In genomic region chr16:11358531-11358930, GRCh38 we compare ENCODE assay signal across 30 cellular contexts. TPM values are rescaled to one million over a fixed set of nuclear protein-coding genes. Genes with fewer than 3 reads are reported as not detected.
DNase-seq lines count a peak whose midpoint lies in the region; ATAC-seq, FAIRE-seq and TF ChIP-seq lines count a peak whose summit lies in the region.
"Had no signal": no experiment of that assay in that cellular context is flagged by ENCODE, and none has a peak within 500 bp of the region (broad histone marks: within the 10 kb centered on the region; RNA-seq: fewer than 3 reads in every experiment).

No MANE protein-coding gene starts in this region.

- peak overlapping the region; percentile 18 for H3K27ac Mint-ChIP-seq in astrocyte (ENCODE audit: unreplicated experiment)
- no peak overlapping the region for H3K27ac Mint-ChIP-seq in activated CD8-positive, alpha-beta memory T cell treated with anti-CD3 and anti-CD28 coated beads, Interleukin-2, amount 10 ng/mL, durations not matched to agents 7 days and 5 days
- H3K27ac Mint-ChIP-seq: activated CD4-positive, alpha-beta T cell treated with anti-CD3 and anti-CD28 coated beads for 36 hours; activated CD8-positive, alpha-beta T cell treated with anti-CD3 and anti-CD28 coated beads, Interleukin-2, amount 10 ng/mL, durations not matched to agents 7 days and 5 days; activated T-helper 2 cell treated with anti-CD3 and anti-CD28 coated beads, Interferon-gamma antibody, Interleukin-2, Interleukin-4, amounts not matched to agents 10 μg/mL and 5 μg/mL and 100 μg/mL, durations not matched to agents 14 hours and 24 hours and 36 hours; CD8-positive, alpha-beta T cell; stimulated activated naive CD8-positive, alpha-beta T cell treated with anti-CD3 and anti-CD28 coated beads, Interleukin-15, Interleukin-2, amounts not matched to agents 100 ng/mL and 50 ng/mL, for 24 hours; T-helper 2 cell treated with Interferon-gamma antibody and Interleukin-4, amounts not matched to agents 5 μg/mL and 100 μg/mL, for 36 hours had no signal

- peaks cover 37% of the 10 kb centered on the region for H3K4me1 Mint-ChIP-seq in astrocyte (ENCODE audit: low read depth, unreplicated experiment)
- H3K4me1 Mint-ChIP-seq in activated CD8-positive, alpha-beta memory T cell treated with anti-CD3 and anti-CD28 coated beads, Interleukin-2, amount 10 ng/mL, durations not matched to agents 7 days and 5 days, result peaks cover 77% of the 10 kb centered on the region

- H3K27me3 Mint-ChIP-seq in astrocyte (ENCODE audit: low read depth, unreplicated experiment), result peaks cover 4% of the 10 kb centered on the region
- H3K27me3 Mint-ChIP-seq in activated CD8-positive, alpha-beta memory T cell treated with anti-CD3 and anti-CD28 coated beads, Interleukin-2, amount 10 ng/mL, durations not matched to agents 7 days and 5 days, result peaks cover 49% of the 10 kb centered on the region

- no peak overlapping the region for H3K4me3 Mint-ChIP-seq in astrocyte (ENCODE audit: unreplicated experiment)
- no peak overlapping the region for H3K4me3 Mint-ChIP-seq in activated CD8-positive, alpha-beta memory T cell treated with anti-CD3 and anti-CD28 coated beads, Interleukin-2, amount 10 ng/mL, durations not matched to agents 7 days and 5 days
- H3K4me3 Mint-ChIP-seq: activated CD4-positive, alpha-beta T cell treated with anti-CD3 and anti-CD28 coated beads for 36 hours; activated CD8-positive, alpha-beta T cell treated with anti-CD3 and anti-CD28 coated beads, Interleukin-2, amount 10 ng/mL, durations not matched to agents 7 days and 5 days; CD8-positive, alpha-beta T cell; stimulated activated naive CD8-positive, alpha-beta T cell treated with anti-CD3 and anti-CD28 coated beads, Interleukin-15, Interleukin-2, amounts not matched to agents 100 ng/mL and 50 ng/mL, for 24 hours; T-helper 2 cell treated with Interferon-gamma antibody and Interleukin-4, amounts not matched to agents 5 μg/mL and 100 μg/mL, for 36 hours had no signal

- no peak overlapping the region for H3K4me2 ChIP-seq in astrocyte (ENCODE audit: low read length)
- H3K4me2 ChIP-seq in hepatocyte, result no peak overlapping the region

- H3K9me2 ChIP-seq in hepatocyte (replicated peaks; ENCODE audit: insufficient read depth), result no peaks in the 10 kb centered on the region

- CTCF ChIA-PET in activated CD8-positive, alpha-beta memory T cell treated with anti-CD3 and anti-CD28 coated beads, Interleukin-2, amount 10 ng/mL, durations not matched to agents 7 days and 5 days (lab: Charles Lee), result interaction anchor here (1.0 to 3.9 kb wide), 7 partner anchors 13 to 404 kb away, joined by 3 to 49 read pairs (median 13); partner anchors contain the start of gene SOCS1

- no peak for FAIRE-seq in astrocyte (lab: Jason Lieb, UNC)
- FAIRE-seq: A204.1, small intestine had no signal

- H3K4me1 ChIP-seq in right atrium auricular region, result peaks cover 0 to 66% of the 10 kb centered on the region in 2 donors
- peaks cover 6% of the 10 kb centered on the region for H3K4me1 ChIP-seq in right cardiac atrium (ENCODE audit: control insufficient read depth, insufficient read depth, low read length)
- peaks cover 52% of the 10 kb centered on the region for H3K4me1 ChIP-seq in astrocyte (ENCODE audit: insufficient read depth, low read length)
- H3K4me1 ChIP-seq in hepatocyte (ENCODE audit: insufficient read depth), result peaks cover 36% of the 10 kb centered on the region
- H3K4me1 ChIP-seq in upper lobe of right lung, result peaks cover 39% of the 10 kb centered on the region

- H3K79me2 ChIP-seq in astrocyte (ENCODE audit: insufficient read depth, low read length) (no peaks in the 10 kb centered on the region), hepatocyte (peaks cover 7% of the 10 kb centered on the region)

- no peak overlapping the region for H2AFZ ChIP-seq in astrocyte (ENCODE audit: low read depth, low read length)
- no peak overlapping the region for H2AFZ ChIP-seq in hepatocyte

- H3K4me3 ChIP-seq in right atrium auricular region (no peak overlapping the region), right cardiac atrium (ENCODE audit: low read length) (no peak overlapping the region), astrocyte (ENCODE audit: insufficient read depth, low read depth, low read length) (no peak overlapping the region), hepatocyte (no peak overlapping the region), upper lobe of right lung (no peak overlapping the region)
- H3K4me3 ChIP-seq: heart left ventricle, lower lobe of right lung, thoracic aorta had no signal

- H3K9me3 Mint-ChIP-seq in astrocyte (ENCODE audit: unreplicated experiment), result no peaks in the 10 kb centered on the region
- H3K9me3 Mint-ChIP-seq in activated CD8-positive, alpha-beta memory T cell treated with anti-CD3 and anti-CD28 coated beads, Interleukin-2, amount 10 ng/mL, durations not matched to agents 7 days and 5 days (ENCODE audit: low read depth), result no peaks in the 10 kb centered on the region
- H3K9me3 Mint-ChIP-seq: activated T-helper 2 cell treated with anti-CD3 and anti-CD28 coated beads, Interferon-gamma antibody, Interleukin-2, Interleukin-4, amounts not matched to agents 10 μg/mL and 5 μg/mL and 100 μg/mL, durations not matched to agents 14 hours and 24 hours and 36 hours; CD8-positive, alpha-beta T cell; natural killer cell treated with Interleukin-12 subunit alpha and Interleukin-12 subunit beta and Interleukin-15 and Interleukin-18, amount 100 ng/mL, for 72 hours; T-helper 2 cell treated with Interferon-gamma antibody and Interleukin-4, amounts not matched to agents 5 μg/mL and 100 μg/mL, for 36 hours had no signal

- no peaks in the 10 kb centered on the region for H3K36me3 Mint-ChIP-seq in astrocyte (ENCODE audit: low read depth, unreplicated experiment)
- H3K36me3 Mint-ChIP-seq in activated CD8-positive, alpha-beta memory T cell treated with anti-CD3 and anti-CD28 coated beads, Interleukin-2, amount 10 ng/mL, durations not matched to agents 7 days and 5 days, result peaks cover 9% of the 10 kb centered on the region
- H3K36me3 Mint-ChIP-seq: CD8-positive, alpha-beta T cell had no signal

- H3K27me3 ChIP-seq in right atrium auricular region (no peaks in the 10 kb centered on the region), right cardiac atrium (ENCODE audit: control insufficient read depth, insufficient read depth) (no peaks in the 10 kb centered on the region), astrocyte (ENCODE audit: insufficient read depth, low read length) (no peaks in the 10 kb centered on the region), hepatocyte (no peaks in the 10 kb centered on the region), upper lobe of right lung (peaks cover 4% of the 10 kb centered on the region)
- H3K27me3 ChIP-seq: brain microvascular endothelial cell had no signal

- DNase-seq in right atrium auricular region (ENCODE audit: low spot score), result no peak
- no peak for DNase-seq in right cardiac atrium
- DNase-seq in astrocyte (ENCODE audit: low read depth), result no peak
- DNase-seq in hepatocyte (ENCODE audit: low spot score), result no peak
- peak; percentile 48 for DNase-seq in upper lobe of right lung
- no peak for DNase-seq in activated CD8-positive, alpha-beta memory T cell treated with anti-CD3 and anti-CD28 coated beads, Interleukin-2, amount 10 ng/mL, durations not matched to agents 7 days and 5 days
- DNase-seq in effector CD4-positive, alpha-beta T cell, result no peak
- DNase-seq: activated CD4-positive, alpha-beta T cell treated with anti-CD3 and anti-CD28 coated beads for 36 hours; activated CD8-positive, alpha-beta T cell treated with anti-CD3 and anti-CD28 coated beads, Interleukin-2, amount 10 ng/mL, durations not matched to agents 7 days and 5 days; activated naive CD4-positive, alpha-beta T cell treated with anti-CD3 and anti-CD28 coated beads, Interleukin-2, amount 50 U/mL, for 16 hours; AML-193; CD8-positive, alpha-beta T cell; effector CD8-positive, alpha-beta T cell; erythroblast; foreskin melanocyte; Kasumi-1; NCI-H1436; NCI-H524 treated with DMSO at 0.1 percent for 48 hours; small intestine; stimulated activated CD4-positive, alpha-beta T cell treated with anti-CD3 and anti-CD28 coated beads, Interleukin-1b, Interleukin-23, amount 100 ng/mL, for 48 hours had no signal

- TF ChIP-seq CTCF in right atrium auricular region (IDR thresholded peaks at IDR 0.05), result no peak
- no peak for TF ChIP-seq CTCF in astrocyte (IDR thresholded peaks at IDR 0.05; ENCODE audit: insufficient read depth, low read depth, low read length)
- no peak for TF ChIP-seq CTCF in hepatocyte (IDR thresholded peaks at IDR 0.05; ENCODE audit: poor library complexity)
- no peak for TF ChIP-seq CTCF in upper lobe of right lung (IDR thresholded peaks at IDR 0.05)

- H4K20me1 ChIP-seq in astrocyte (ENCODE audit: insufficient read depth, low read length) (no peaks in the 10 kb centered on the region), hepatocyte (ENCODE audit: insufficient read depth, poor library complexity, severe bottlenecking) (no peaks in the 10 kb centered on the region)

- ATAC-seq in right cardiac atrium, result no peak
- no peak for ATAC-seq in upper lobe of right lung
- ATAC-seq in activated CD8-positive, alpha-beta memory T cell treated with anti-CD3 and anti-CD28 coated beads, Interleukin-2, amount 10 ng/mL, durations not matched to agents 7 days and 5 days, result no peak
- ATAC-seq in GM21381 (IDR thresholded peaks at IDR 0.05; ENCODE audit: unreplicated experiment), result no peak
- ATAC-seq: activated CD4-positive, alpha-beta T cell treated with anti-CD3 and anti-CD28 coated beads for 36 hours; activated CD8-positive, alpha-beta T cell treated with anti-CD3 and anti-CD28 coated beads, Interleukin-2, amount 10 ng/mL, durations not matched to agents 7 days and 5 days; CD8-positive, alpha-beta T cell; natural killer cell treated with Interleukin-12 subunit alpha and Interleukin-12 subunit beta and Interleukin-15 and Interleukin-18, amount 100 ng/mL, for 72 hours had no signal

- intact Hi-C loops in right cardiac atrium (cut with DNase I) (loop anchor here (5.0 to 10.0 kb wide), 4 partner anchors 84 to 394 kb away; partner anchors contain the start of genes PRM2 (in 1 of the 4), PRM3 (in 1 of the 4) and SOCS1 (in 1 of the 4)), upper lobe of right lung (cut with DNase I) (loop anchor here (10.0 kb wide), 1 partner anchor 394 kb away; no protein-coding TSS in a partner anchor)

- WGBS in right cardiac atrium, result 67% methylated on average over 7 of the region's 7 CpGs
- WGBS in hepatocyte (ENCODE audit: low lambda C conversion rate, missing lambda C conversion rate), result 88% methylated on average over 7 of the region's 7 CpGs

- H3K36me3 ChIP-seq in right atrium auricular region (no peaks in the 10 kb centered on the region), astrocyte (ENCODE audit: insufficient read depth, low read length) (no peaks in the 10 kb centered on the region), hepatocyte (replicated peaks; ENCODE audit: insufficient read depth, low read depth) (no peaks in the 10 kb centered on the region), upper lobe of right lung (no peaks in the 10 kb centered on the region)
- H3K36me3 ChIP-seq: brain microvascular endothelial cell, heart left ventricle, lower lobe of right lung, thoracic aorta had no signal

- no peak overlapping the region for H3K9ac ChIP-seq in astrocyte (ENCODE audit: low read length)

- H3K27ac ChIP-seq in right atrium auricular region (peak overlapping the region; percentile 68 to 80), right cardiac atrium (ENCODE audit: low read length) (no peak overlapping the region), astrocyte (ENCODE audit: low read depth, low read length) (no peak overlapping the region), hepatocyte (peak overlapping the region; percentile 52), upper lobe of right lung (no peak overlapping the region)
- H3K27ac ChIP-seq: brain microvascular endothelial cell, lower lobe of right lung had no signal

- no peaks in the 10 kb centered on the region for H3K9me3 ChIP-seq in right atrium auricular region
- H3K9me3 ChIP-seq in right cardiac atrium (ENCODE audit: control insufficient read depth, low read length), result no peaks in the 10 kb centered on the region
- H3K9me3 ChIP-seq in astrocyte (ENCODE audit: insufficient read depth, low read depth, low read length), result no peaks in the 10 kb centered on the region
- H3K9me3 ChIP-seq in hepatocyte (ENCODE audit: low read depth), result no peaks in the 10 kb centered on the region
- no peaks in the 10 kb centered on the region for H3K9me3 ChIP-seq in upper lobe of right lung
- H3K9me3 ChIP-seq: heart left ventricle, lower lobe of right lung, thoracic aorta had no signal

RNA-seq across cellular contexts. Expression of gene RMI2, which starts 13.3 kb away (rescaled TPM):
- total RNA-seq in right atrium auricular region (under 1 TPM in 1 of 2 donors, not detected in 1; 0.85 TPM), right cardiac atrium (under 1 TPM in 3 of 4 donors, not detected in 1; 0.40 to 0.97 (median 0.67) TPM), astrocyte (6.9 and 7.8 TPM in 2 replicates), hepatocyte (6.7 and 9.8 TPM in 2 replicates), upper lobe of right lung (1.2 TPM)
- polyA plus RNA-seq in right cardiac atrium (0.20 TPM), hepatocyte (11.4 and 16.1 TPM in 2 replicates)
- 10 to 100 TPM; 65.9 to 70.4 TPM for total RNA-seq in activated CD8-positive, alpha-beta memory T cell treated with anti-CD3 and anti-CD28 coated beads, Interleukin-2, amount 10 ng/mL, durations not matched to agents 7 days and 5 days

Comparison
In these comparisons a context has a peak if more than half of its experiments do, and no peak if none do; other contexts are left out.
1. H3K27ac ChIP-seq: peak in right atrium auricular region (2 of 2) and hepatocyte (single experiment); none in right cardiac atrium (single experiment), astrocyte (single experiment) and upper lobe of right lung (single experiment).